1 cellular context compared by ENCODE assay signal in the genomic region with DNA sequence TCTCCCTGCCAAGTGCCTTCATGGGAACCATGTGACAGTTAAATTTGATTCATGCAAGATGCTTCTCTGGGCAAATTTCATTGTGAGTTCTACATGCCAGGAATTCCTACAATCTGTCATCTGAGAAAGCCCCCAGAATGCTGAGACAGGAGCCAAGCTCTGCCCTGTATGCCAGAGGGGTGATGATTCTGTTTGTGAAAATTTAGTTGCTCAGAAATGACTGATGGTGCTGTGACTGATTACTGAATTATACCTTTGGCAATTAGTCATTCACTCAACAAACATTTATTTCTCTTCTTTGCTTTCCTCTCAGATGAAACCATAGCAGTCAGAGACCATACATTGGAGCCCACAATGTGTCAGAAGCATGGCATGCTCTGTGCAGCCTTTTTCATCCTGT.
TF ChIP-seq lines count a peak whose summit lies in the region.

No MANE protein-coding gene starts in this region.

TF ChIP-seq in SK-N-SH, 30 proteins besides CTCF, POLR2A, EP300 and RAD21 (continued from another document):
- TF ChIP-seq REST (IDR thresholded peaks at IDR 0.05; ENCODE audit: low read depth, low read length), result no peak
- TF ChIP-seq FOSL2 (IDR thresholded peaks at IDR 0.05; ENCODE audit: borderline replicate concordance, low read depth), result no peak
- 0 out of 2 replicates have a peak, but pooled peaks have one; percentile 30 for TF ChIP-seq PBX3 (IDR thresholded peaks at IDR 0.05)
- no peak for TF ChIP-seq USF1 (IDR thresholded peaks at IDR 0.05; ENCODE audit: borderline replicate concordance, low read depth)
- no peak for TF ChIP-seq MXI1 (IDR thresholded peaks at IDR 0.05; ENCODE audit: low read depth, low read length)
- no peak for TF ChIP-seq FOXM1 (IDR thresholded peaks at IDR 0.05; ENCODE audit: low read depth)
- no peak for TF ChIP-seq USF2 (IDR thresholded peaks at IDR 0.05; ENCODE audit: borderline replicate concordance, low read depth, low read length)
